1 cellular context compared by ENCODE assay signal in genomic region chr2:162013514-162014205, GRCh38.
TF ChIP-seq lines count a peak whose summit lies in the region.

No MANE protein-coding gene starts in this region.

TF ChIP-seq in SK-N-SH, 30 proteins besides CTCF, POLR2A, EP300 and RAD21 (continued from another document):
- TF ChIP-seq REST (IDR thresholded peaks at IDR 0.05; ENCODE audit: low read depth, low read length) (no peak), SIN3A (IDR thresholded peaks at IDR 0.05; ENCODE audit: borderline replicate concordance, low read depth, low read length) (no peak), USF1 (IDR thresholded peaks at IDR 0.05; ENCODE audit: borderline replicate concordance, low read depth) (no peak)
